In genomic region chr21:31098576-31099005, GRCh38 we compare ENCODE assay signal across 1 cellular context.
A peak's percentile ranks its signal among the peaks of the same experiment; 100 is the strongest.
TF ChIP-seq lines count a peak whose summit lies in the region.

No MANE protein-coding gene starts in this region.

TF ChIP-seq in K562, 482 proteins besides CTCF, POLR2A, EP300 and RAD21 (continued from another document):
- TF ChIP-seq DEAF1 (CRISPR knock-in tag; IDR thresholded peaks at IDR 0.05) (0 out of 2 replicates have a peak, but pooled peaks have one; percentile 10), PRMT5 (CRISPR knock-in tag; IDR thresholded peaks at IDR 0.05) (no peak), GTF2A2 (tag; IDR thresholded peaks at IDR 0.05) (no peak), MAX (CRISPR knock-in tag; IDR thresholded peaks at IDR 0.05) (no peak), ZNF174 (CRISPR knock-in tag; IDR thresholded peaks at IDR 0.05) (no peak), ZNF830 (CRISPR knock-in tag; IDR thresholded peaks at IDR 0.05) (no peak), ZNF778 (CRISPR knock-in tag; IDR thresholded peaks at IDR 0.05) (no peak), PTTG1 (tag; IDR thresholded peaks at IDR 0.05; ENCODE audit: low read depth) (no peak), PPARD (CRISPR knock-in tag; IDR thresholded peaks at IDR 0.05) (no peak), ZNF589 (CRISPR knock-in tag; IDR thresholded peaks at IDR 0.05; ENCODE audit: low read depth) (no peak), RCOR1 (IDR thresholded peaks at IDR 0.05; ENCODE audit: borderline replicate concordance in 1 of 2, low read depth in 2 of 2, low read length in 2 of 2) (0 out of 4 replicates have a peak, but pooled peaks of 1 of the 2 experiments have one; percentile 32), PML (IDR thresholded peaks at IDR 0.05; ENCODE audit: low read length) (no peak), EHMT2 (IDR thresholded peaks at IDR 0.05) (no peak), ZNF224 (CRISPR knock-in tag; IDR thresholded peaks at IDR 0.05) (no peak), ZBTB7A (IDR thresholded peaks at IDR 0.05; ENCODE audit: borderline replicate concordance, control insufficient read depth, low read depth, low read length) (no peak), ZC3H11A (IDR thresholded peaks at IDR 0.05; ENCODE audit: low read depth, low read length) (no peak), HMGXB4 (CRISPR knock-in tag; IDR thresholded peaks at IDR 0.05) (no peak), ZNF609 (CRISPR knock-in tag; IDR thresholded peaks at IDR 0.05; ENCODE audit: borderline replicate concordance) (no peak), TEAD1 (CRISPR knock-in tag; IDR thresholded peaks at IDR 0.05) (no peak), BHLHE40 (IDR thresholded peaks at IDR 0.05; ENCODE audit: low read length) (0 out of 2 replicates have a peak, but pooled peaks have one; percentile 27), TRIM28 (IDR thresholded peaks at IDR 0.05) (no peak), RB1 (IDR thresholded peaks at IDR 0.05; ENCODE audit: low read depth) (0 out of 2 replicates have a peak, but pooled peaks have one; percentile 19), MBD1 (CRISPR knock-in tag; IDR thresholded peaks at IDR 0.05) (no peak), MED1 (CRISPR knock-in tag; IDR thresholded peaks at IDR 0.05; ENCODE audit: borderline replicate concordance) (no peak), CTBP1 (IDR thresholded peaks at IDR 0.05; ENCODE audit: borderline replicate concordance) (0 out of 2 replicates have a peak, but pooled peaks have one; percentile 21), ZNF512 (tag; IDR thresholded peaks at IDR 0.05) (no peak), ZNF507 (tag; conservative IDR thresholded peaks at IDR 0.05) (no peak), ELF1 (tag; IDR thresholded peaks at IDR 0.05) (no peak), PYGO2 (tag; IDR thresholded peaks at IDR 0.05) (no peak), HDAC6 (IDR thresholded peaks at IDR 0.05; ENCODE audit: low read depth, low read length) (no peak)
TF ChIP-seq in K562: peak in this region for 10.
